1 cellular context compared by ENCODE assay signal in the genomic region with DNA sequence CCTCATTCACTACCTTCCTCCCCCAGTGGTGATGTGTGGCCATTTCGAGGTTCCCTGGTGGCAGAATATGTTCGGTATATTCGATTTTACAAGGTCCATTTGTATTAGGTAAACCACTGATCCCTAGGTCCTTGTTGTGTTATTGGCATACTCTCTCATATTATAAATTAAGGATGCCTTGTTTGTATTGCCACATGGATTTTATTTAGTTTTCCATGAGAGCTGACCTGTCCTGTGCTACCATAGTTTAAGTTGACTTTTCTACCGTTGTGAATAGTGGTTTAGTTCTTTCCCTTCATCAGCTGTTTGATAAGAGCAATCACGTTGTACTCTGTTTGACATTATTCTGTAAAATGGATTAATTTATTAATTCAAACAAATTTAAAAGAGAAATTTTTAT.
TF ChIP-seq lines count a peak whose summit lies in the region.

No MANE protein-coding gene starts in this region.

TF ChIP-seq in WTC11, 78 proteins besides CTCF, POLR2A, EP300 and RAD21 (continued from another document):
- no peak for TF ChIP-seq AFF4 (CRISPR knock-in tag; IDR thresholded peaks at IDR 0.05; ENCODE audit: borderline replicate concordance)
- no peak for TF ChIP-seq ZNF219 (CRISPR knock-in tag; IDR thresholded peaks at IDR 0.05; ENCODE audit: borderline replicate concordance)
- no peak for TF ChIP-seq ZNF121 (CRISPR knock-in tag; IDR thresholded peaks at IDR 0.05)
- TF ChIP-seq E2F1 (CRISPR knock-in tag; IDR thresholded peaks at IDR 0.05), result no peak
- TF ChIP-seq E2F5 (CRISPR knock-in tag; IDR thresholded peaks at IDR 0.05), result no peak
- no peak for TF ChIP-seq E2F4 (CRISPR knock-in tag; IDR thresholded peaks at IDR 0.05; ENCODE audit: borderline replicate concordance, low read depth)
- no peak for TF ChIP-seq NR2C2 (CRISPR knock-in tag; IDR thresholded peaks at IDR 0.05)
- TF ChIP-seq, protein P1, sequence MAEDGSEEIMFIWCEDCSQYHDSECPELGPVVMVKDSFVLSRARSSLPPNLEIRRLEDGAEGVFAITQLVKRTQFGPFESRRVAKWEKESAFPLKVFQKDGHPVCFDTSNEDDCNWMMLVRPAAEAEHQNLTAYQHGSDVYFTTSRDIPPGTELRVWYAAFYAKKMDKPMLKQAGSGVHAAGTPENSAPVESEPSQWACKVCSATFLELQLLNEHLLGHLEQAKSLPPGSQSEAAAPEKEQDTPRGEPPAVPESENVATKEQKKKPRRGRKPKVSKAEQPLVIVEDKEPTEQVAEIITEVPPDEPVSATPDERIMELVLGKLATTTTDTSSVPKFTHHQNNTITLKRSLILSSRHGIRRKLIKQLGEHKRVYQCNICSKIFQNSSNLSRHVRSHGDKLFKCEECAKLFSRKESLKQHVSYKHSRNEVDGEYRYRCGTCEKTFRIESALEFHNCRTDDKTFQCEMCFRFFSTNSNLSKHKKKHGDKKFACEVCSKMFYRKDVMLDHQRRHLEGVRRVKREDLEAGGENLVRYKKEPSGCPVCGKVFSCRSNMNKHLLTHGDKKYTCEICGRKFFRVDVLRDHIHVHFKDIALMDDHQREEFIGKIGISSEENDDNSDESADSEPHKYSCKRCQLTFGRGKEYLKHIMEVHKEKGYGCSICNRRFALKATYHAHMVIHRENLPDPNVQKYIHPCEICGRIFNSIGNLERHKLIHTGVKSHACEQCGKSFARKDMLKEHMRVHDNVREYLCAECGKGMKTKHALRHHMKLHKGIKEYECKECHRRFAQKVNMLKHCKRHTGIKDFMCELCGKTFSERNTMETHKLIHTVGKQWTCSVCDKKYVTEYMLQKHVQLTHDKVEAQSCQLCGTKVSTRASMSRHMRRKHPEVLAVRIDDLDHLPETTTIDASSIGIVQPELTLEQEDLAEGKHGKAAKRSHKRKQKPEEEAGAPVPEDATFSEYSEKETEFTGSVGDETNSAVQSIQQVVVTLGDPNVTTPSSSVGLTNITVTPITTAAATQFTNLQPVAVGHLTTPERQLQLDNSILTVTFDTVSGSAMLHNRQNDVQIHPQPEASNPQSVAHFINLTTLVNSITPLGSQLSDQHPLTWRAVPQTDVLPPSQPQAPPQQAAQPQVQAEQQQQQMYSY (CRISPR knock-in tag; IDR thresholded peaks at IDR 0.05), result no peak
- TF ChIP-seq RORB (CRISPR knock-in tag; IDR thresholded peaks at IDR 0.05), result no peak
- TF ChIP-seq SMAD4 (CRISPR knock-in tag; IDR thresholded peaks at IDR 0.05), result no peak
- no peak for TF ChIP-seq ETV6 (CRISPR knock-in tag; IDR thresholded peaks at IDR 0.05)
- TF ChIP-seq NFE2L1 (CRISPR knock-in tag; IDR thresholded peaks at IDR 0.05), result no peak
- TF ChIP-seq, protein P2, sequence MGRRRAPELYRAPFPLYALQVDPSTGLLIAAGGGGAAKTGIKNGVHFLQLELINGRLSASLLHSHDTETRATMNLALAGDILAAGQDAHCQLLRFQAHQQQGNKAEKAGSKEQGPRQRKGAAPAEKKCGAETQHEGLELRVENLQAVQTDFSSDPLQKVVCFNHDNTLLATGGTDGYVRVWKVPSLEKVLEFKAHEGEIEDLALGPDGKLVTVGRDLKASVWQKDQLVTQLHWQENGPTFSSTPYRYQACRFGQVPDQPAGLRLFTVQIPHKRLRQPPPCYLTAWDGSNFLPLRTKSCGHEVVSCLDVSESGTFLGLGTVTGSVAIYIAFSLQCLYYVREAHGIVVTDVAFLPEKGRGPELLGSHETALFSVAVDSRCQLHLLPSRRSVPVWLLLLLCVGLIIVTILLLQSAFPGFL (CRISPR knock-in tag; IDR thresholded peaks at IDR 0.05; ENCODE audit: borderline replicate concordance), result no peak
- TF ChIP-seq, protein P3, sequence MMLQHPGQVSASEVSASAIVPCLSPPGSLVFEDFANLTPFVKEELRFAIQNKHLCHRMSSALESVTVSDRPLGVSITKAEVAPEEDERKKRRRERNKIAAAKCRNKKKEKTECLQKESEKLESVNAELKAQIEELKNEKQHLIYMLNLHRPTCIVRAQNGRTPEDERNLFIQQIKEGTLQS (CRISPR knock-in tag; conservative IDR thresholded peaks at IDR 0.05), result no peak
